In genomic region chr2:130814931-130815680, GRCh38 we compare ENCODE assay signal across 24 cellular contexts. TPM values are rescaled to one million over a fixed set of nuclear protein-coding genes. Genes with fewer than 3 reads are reported as not detected.
DNase-seq lines count a peak whose midpoint lies in the region; ATAC-seq and TF ChIP-seq lines count a peak whose summit lies in the region.
"Had no signal": no experiment of that assay in that cellular context is flagged by ENCODE, and none has a peak within 500 bp of the region (broad histone marks: within the 10 kb centered on the region; RNA-seq: fewer than 3 reads in every experiment).

No MANE protein-coding gene starts in this region.

- no peaks in the 10 kb centered on the region for H3K9me3 ChIP-seq in thyroid gland
- H3K9me3 ChIP-seq: A549 had no signal

- WGBS in thyroid gland, 2 donors: 78 to 82% methylated on average over 13 to 14 of the region's 15 CpGs

- H3K4me1 Mint-ChIP-seq in neural crest cell (peaks cover 26% of the 10 kb centered on the region), type B pancreatic cell (ENCODE audit: unreplicated experiment) (peaks cover 4% of the 10 kb centered on the region)
- H3K4me1 Mint-ChIP-seq: CD14-positive monocyte had no signal

- H3K27ac ChIP-seq in VCaP (peak overlapping the region; percentile 50; the same call in 1 of the 2 replicates), thyroid gland (no peak overlapping the region)
- H3K27ac ChIP-seq: A549, GM23248 had no signal

- no peak overlapping the region for H3K4me3 Mint-ChIP-seq in neural crest cell
- no peak overlapping the region for H3K4me3 Mint-ChIP-seq in type B pancreatic cell
- H3K4me3 Mint-ChIP-seq: B cell, CD14-positive monocyte, IgD-negative memory B cell had no signal

- peaks cover 12 to 16% of the 10 kb centered on the region in 2 donors for H3K4me1 ChIP-seq in thyroid gland
- H3K4me1 ChIP-seq: A549 had no signal

- TF ChIP-seq CTCF in VCaP (conservative IDR thresholded peaks at IDR 0.05): no peak
- no peak for TF ChIP-seq CTCF in neural crest cell (conservative IDR thresholded peaks at IDR 0.05)
- no peak for TF ChIP-seq CTCF in type B pancreatic cell (conservative IDR thresholded peaks at IDR 0.05)
- TF ChIP-seq CTCF in thyroid gland (IDR thresholded peaks at IDR 0.05): no peak

- H3K27ac Mint-ChIP-seq in neural crest cell (ENCODE audit: unreplicated experiment): peak overlapping the region; percentile 16
- no peak overlapping the region for H3K27ac Mint-ChIP-seq in type B pancreatic cell
- H3K27ac Mint-ChIP-seq: B cell, CD14-positive monocyte, IgD-negative memory B cell had no signal

- H3K4me3 ChIP-seq in H7 (ENCODE audit: insufficient read depth, low read depth, low read length) (no peak overlapping the region), thyroid gland (replicated peaks in 1 of 3) (no peak overlapping the region)
- H3K4me3 ChIP-seq: A549, GM12878, GM23248 had no signal

- intact Hi-C loops in thyroid gland (cut with DNase I): no loop called here

- H3K36me3 Mint-ChIP-seq in neural crest cell (ENCODE audit: low read depth) (no peaks in the 10 kb centered on the region), type B pancreatic cell (no peaks in the 10 kb centered on the region)
- H3K36me3 Mint-ChIP-seq: CD14-positive monocyte had no signal

- DNase-seq in H7 (peak; percentile 11), neural crest cell (ENCODE audit: low read depth, low spot score) (no peak), type B pancreatic cell (ENCODE audit: extremely low spot score, unreplicated experiment) (peak; percentile 49), SHP77 (lab: John Stamatoyannopoulos, UW) (no peak), thyroid gland (no peak)
- DNase-seq: DMS 273 treated with DMSO at 0.1 percent for 48 hours; DMS79 treated with DMSO at 0.1 percent for 48 hours; GM23248; NCI-H1105; NCI-H146; NCI-H2029 treated with DMSO at 0.1 percent for 48 hours; NCI-H345; NCI-H524; NCI-H774; NK-92 treated with Interleukin-12 subunit alpha and Interleukin-12 subunit beta, amount 100 ng/mL, for 24 hours had no signal

- ATAC-seq in HG03571 (IDR thresholded peaks at IDR 0.05; ENCODE audit: unreplicated experiment): no peak
- ATAC-seq: A549, GM12878, HCT116, SK-N-SH treated with all-trans-retinoic acid at 6 μM for 48 hours had no signal

- H3K27me3 ChIP-seq in H7 (ENCODE audit: control insufficient read depth, insufficient read depth, low read length): no peaks in the 10 kb centered on the region
- no peaks in the 10 kb centered on the region for H3K27me3 ChIP-seq in thyroid gland

- H3K36me3 ChIP-seq in H7 (replicated peaks; ENCODE audit: control insufficient read depth, insufficient read depth, low read length) (no peaks in the 10 kb centered on the region), thyroid gland (no peaks in the 10 kb centered on the region)

- H3K9me3 Mint-ChIP-seq in neural crest cell (no peaks in the 10 kb centered on the region), type B pancreatic cell (no peaks in the 10 kb centered on the region)

- TF ChIP-seq POLR2A in thyroid gland (IDR thresholded peaks at IDR 0.05): no peak

- no peaks in the 10 kb centered on the region for H3K27me3 Mint-ChIP-seq in neural crest cell (ENCODE audit: low read depth)
- H3K27me3 Mint-ChIP-seq in type B pancreatic cell: peaks cover 5% of the 10 kb centered on the region

RNA-seq across cellular contexts. Expression of gene ARHGEF4, which starts 21.6 kb away (rescaled TPM):
- total RNA-seq in H7 (2014; rRNA removed; shearing (Covaris generic)): 15.3 and 15.6 TPM in 2 replicates
- total RNA-seq in neural crest cell (20.0 and 22.1 TPM in 2 replicates), type B pancreatic cell (ENCODE audit: low replicate concordance) (15.7 and 31.4 TPM in 2 replicates), thyroid gland (10 to 100 TPM; 15.6 to 24.3 (median 22.5) TPM)

RNA-seq across cellular contexts. Expression of gene AMER3, which starts 59.8 kb away (rescaled TPM):
- 0.04 and 0.14 TPM in 2 replicates for total RNA-seq in H7 (2014; rRNA removed; shearing (Covaris generic))
- total RNA-seq in neural crest cell (1.3 and 1.4 TPM in 2 replicates), type B pancreatic cell (ENCODE audit: low replicate concordance) (3.9 and 10.9 TPM in 2 replicates), thyroid gland (under 1 TPM in 1 of 4 donors, not detected in 3; 0.08 TPM)
- total RNA-seq: B cell, GM12878, GM23248 had no signal

Comparison
In these comparisons a context has a peak if more than half of its experiments do, and no peak if none do; other contexts are left out.
1. DNase-seq: peak in H7 (single experiment) and type B pancreatic cell (single experiment); none in neural crest cell (single experiment), SHP77 (0 of 2) and thyroid gland (0 of 2).